ENCODE assay signal across 17 cellular contexts in genomic region chr4:104344342-104344980, GRCh38.
A peak's percentile ranks its signal among the peaks of the same experiment; 100 is the strongest.
DNase-seq lines count a peak whose midpoint lies in the region; ATAC-seq, FAIRE-seq and TF ChIP-seq lines count a peak whose summit lies in the region.
"Had no signal": no experiment of that assay in that cellular context is flagged by ENCODE, and none has a peak within 500 bp of the region (broad histone marks: within the 10 kb centered on the region; RNA-seq: fewer than 3 reads in every experiment).

No MANE protein-coding gene starts in this region.

- H3K27ac ChIP-seq in kidney (ENCODE audit: low read depth in 2 of 2, low read length in 2 of 2), result no peak overlapping the region
- no peak overlapping the region for H3K27ac ChIP-seq in aorta (ENCODE audit: low read depth in 1 of 2, low read length in 2 of 2)

- H3K4me3 ChIP-seq in kidney (ENCODE audit: low read length in 2 of 2), result no peak overlapping the region
- H3K4me3 ChIP-seq in aorta (ENCODE audit: low read length in 2 of 2), result no peak overlapping the region
- H3K4me3 ChIP-seq: GM12878, GM23338 had no signal

- H3K9me3 ChIP-seq in kidney (ENCODE audit: control insufficient read depth in 1 of 2, low read length in 2 of 2), result peaks cover 0 to 3% of the 10 kb centered on the region in 2 donors
- no peaks in the 10 kb centered on the region for H3K9me3 ChIP-seq in aorta (ENCODE audit: control insufficient read depth, low read length)

- no peaks in the 10 kb centered on the region for H3K27me3 Mint-ChIP-seq in stimulated activated naive CD8-positive, alpha-beta T cell treated with anti-CD3 and anti-CD28 coated beads, Interleukin-15, amount 100 ng/mL, for 72 hours
- H3K27me3 Mint-ChIP-seq: B cell; CD4-positive, alpha-beta T cell had no signal

- peaks cover 4 to 8% of the 10 kb centered on the region in 2 donors for H3K9me3 Mint-ChIP-seq in stimulated activated naive CD8-positive, alpha-beta T cell treated with anti-CD3 and anti-CD28 coated beads, Interleukin-15, amount 100 ng/mL, for 72 hours

- intact Hi-C loops in kidney (cut with DNase I), result no loop called here
- intact Hi-C loops in posterior vena cava (cut with DNase I), result no loop called here
- intact Hi-C loops in aorta (cut with DNase I), result no loop called here

- H3K27me3 ChIP-seq in aorta (ENCODE audit: control insufficient read depth in 1 of 2, insufficient read depth in 2 of 2, low read length in 1 of 2), result no peaks in the 10 kb centered on the region

- no peak for TF ChIP-seq CTCF in kidney (IDR thresholded peaks at IDR 0.05; ENCODE audit: borderline replicate concordance, extremely low read depth, insufficient read depth)

- FAIRE-seq in kidney (lab: Jason Lieb, UNC), result no peak
- FAIRE-seq: GM12878 had no signal

- 83 to 89% methylated on average over 11 of the region's 11 CpGs for WGBS in aorta, 2 donors

- no peak overlapping the region for H3K27ac Mint-ChIP-seq in stimulated activated naive CD8-positive, alpha-beta T cell treated with anti-CD3 and anti-CD28 coated beads, Interleukin-15, amount 100 ng/mL, for 72 hours
- H3K27ac Mint-ChIP-seq: B cell; CD4-positive, alpha-beta T cell; GM23338 had no signal

- no peaks in the 10 kb centered on the region for H3K4me1 Mint-ChIP-seq in stimulated activated naive CD8-positive, alpha-beta T cell treated with anti-CD3 and anti-CD28 coated beads, Interleukin-15, amount 100 ng/mL, for 72 hours
- H3K4me1 Mint-ChIP-seq: B cell, GM23338 had no signal

- H3K36me3 ChIP-seq in kidney (ENCODE audit: control insufficient read depth in 1 of 2, insufficient read depth in 2 of 2, low read length in 2 of 2), result no peaks in the 10 kb centered on the region
- no peaks in the 10 kb centered on the region for H3K36me3 ChIP-seq in aorta (ENCODE audit: control insufficient read depth in 1 of 2, insufficient read depth in 2 of 2, low read length in 1 of 2)

- no peaks in the 10 kb centered on the region for H3K4me1 ChIP-seq in kidney (ENCODE audit: control insufficient read depth in 1 of 2, insufficient read depth in 1 of 2, low read depth in 1 of 2, low read length in 2 of 2)
- H3K4me1 ChIP-seq in aorta (ENCODE audit: control insufficient read depth in 1 of 2, insufficient read depth in 2 of 2, low read length in 2 of 2), result no peaks in the 10 kb centered on the region

- peak; percentile 39 for ATAC-seq in stimulated activated naive CD8-positive, alpha-beta T cell treated with anti-CD3 and anti-CD28 coated beads, Interleukin-15, amount 100 ng/mL, for 72 hours
- no peak for ATAC-seq in stimulated activated naive CD8-positive, alpha-beta T cell treated with anti-CD3 and anti-CD28 coated beads, Interleukin-15, Interleukin-2, amounts not matched to agents 100 U/mL and 50 U/mL, for 24 hours
- ATAC-seq in aorta (ENCODE audit: low FRiP score), result peak; percentile 26
- ATAC-seq in GM18858 (IDR thresholded peaks at IDR 0.05; ENCODE audit: unreplicated experiment), result no peak
- ATAC-seq: GM12878, GM23338 had no signal

- no peak overlapping the region for H3K9ac ChIP-seq in kidney (ENCODE audit: low read length in 2 of 2)

- H3K4me3 Mint-ChIP-seq in stimulated activated naive CD8-positive, alpha-beta T cell treated with anti-CD3 and anti-CD28 coated beads, Interleukin-15, amount 100 ng/mL, for 72 hours, result no peak overlapping the region
- H3K4me3 Mint-ChIP-seq: B cell; CD4-positive, alpha-beta T cell; GM23338 had no signal

- no peak for DNase-seq in stimulated activated naive CD8-positive, alpha-beta T cell treated with anti-CD3 and anti-CD28 coated beads, Interleukin-15, amount 100 ng/mL, for 72 hours
- no peak for DNase-seq in stimulated activated naive CD8-positive, alpha-beta T cell treated with anti-CD3 and anti-CD28 coated beads, Interleukin-15, Interleukin-2, amounts not matched to agents 100 U/mL and 50 U/mL, for 24 hours
- peak; percentile 61 for DNase-seq in kidney
- peak; percentile 62 for DNase-seq in posterior vena cava (ENCODE audit: low spot score)
- DNase-seq in aorta, result peak; percentile 21 to 35
- DNase-seq in NCI-H2081 treated with DMSO at 0.1 percent for 48 hours (lab: John Stamatoyannopoulos, UW), result no peak
- no peak for DNase-seq in Ammon's horn (ENCODE audit: low spot score)
- DNase-seq: 8988T; C1 segment of cervical spinal cord; Calu3; CD4-positive, alpha-beta T cell; DMS 273 treated with DMSO at 0.1 percent for 48 hours; H7 had no signal

Comparison
In these comparisons a context has a peak if more than half of its experiments do, and no peak if none do; other contexts are left out.
1. ATAC-seq: peak in stimulated activated naive CD8-positive, alpha-beta T cell treated with anti-CD3 and anti-CD28 coated beads, Interleukin-15, amount 100 ng/mL, for 72 hours (single experiment) and aorta (single experiment); none in stimulated activated naive CD8-positive, alpha-beta T cell treated with anti-CD3 and anti-CD28 coated beads, Interleukin-15, Interleukin-2, amounts not matched to agents 100 U/mL and 50 U/mL, for 24 hours (single experiment) and GM18858 (single experiment).
2. DNase-seq: peak in kidney (single experiment), posterior vena cava (single experiment) and aorta (2 of 2); none in stimulated activated naive CD8-positive, alpha-beta T cell treated with anti-CD3 and anti-CD28 coated beads, Interleukin-15, amount 100 ng/mL, for 72 hours (0 of 2), stimulated activated naive CD8-positive, alpha-beta T cell treated with anti-CD3 and anti-CD28 coated beads, Interleukin-15, Interleukin-2, amounts not matched to agents 100 U/mL and 50 U/mL, for 24 hours (single experiment), NCI-H2081 treated with DMSO at 0.1 percent for 48 hours (single experiment) and Ammon's horn (single experiment).